ENCODE assay signal across 1 cellular context in genomic region chr17:31830971-31831755, GRCh38.
TF ChIP-seq lines count a peak whose summit lies in the region.

No MANE protein-coding gene starts in this region.

TF ChIP-seq in GM23338, 12 proteins besides CTCF, POLR2A, EP300 and RAD21 (continued from another document):
- TF ChIP-seq, protein P1, sequence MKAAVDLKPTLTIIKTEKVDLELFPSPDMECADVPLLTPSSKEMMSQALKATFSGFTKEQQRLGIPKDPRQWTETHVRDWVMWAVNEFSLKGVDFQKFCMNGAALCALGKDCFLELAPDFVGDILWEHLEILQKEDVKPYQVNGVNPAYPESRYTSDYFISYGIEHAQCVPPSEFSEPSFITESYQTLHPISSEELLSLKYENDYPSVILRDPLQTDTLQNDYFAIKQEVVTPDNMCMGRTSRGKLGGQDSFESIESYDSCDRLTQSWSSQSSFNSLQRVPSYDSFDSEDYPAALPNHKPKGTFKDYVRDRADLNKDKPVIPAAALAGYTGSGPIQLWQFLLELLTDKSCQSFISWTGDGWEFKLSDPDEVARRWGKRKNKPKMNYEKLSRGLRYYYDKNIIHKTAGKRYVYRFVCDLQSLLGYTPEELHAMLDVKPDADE (IDR thresholded peaks at IDR 0.05), result no peak
